18 cellular contexts compared by ENCODE assay signal in the genomic region with DNA sequence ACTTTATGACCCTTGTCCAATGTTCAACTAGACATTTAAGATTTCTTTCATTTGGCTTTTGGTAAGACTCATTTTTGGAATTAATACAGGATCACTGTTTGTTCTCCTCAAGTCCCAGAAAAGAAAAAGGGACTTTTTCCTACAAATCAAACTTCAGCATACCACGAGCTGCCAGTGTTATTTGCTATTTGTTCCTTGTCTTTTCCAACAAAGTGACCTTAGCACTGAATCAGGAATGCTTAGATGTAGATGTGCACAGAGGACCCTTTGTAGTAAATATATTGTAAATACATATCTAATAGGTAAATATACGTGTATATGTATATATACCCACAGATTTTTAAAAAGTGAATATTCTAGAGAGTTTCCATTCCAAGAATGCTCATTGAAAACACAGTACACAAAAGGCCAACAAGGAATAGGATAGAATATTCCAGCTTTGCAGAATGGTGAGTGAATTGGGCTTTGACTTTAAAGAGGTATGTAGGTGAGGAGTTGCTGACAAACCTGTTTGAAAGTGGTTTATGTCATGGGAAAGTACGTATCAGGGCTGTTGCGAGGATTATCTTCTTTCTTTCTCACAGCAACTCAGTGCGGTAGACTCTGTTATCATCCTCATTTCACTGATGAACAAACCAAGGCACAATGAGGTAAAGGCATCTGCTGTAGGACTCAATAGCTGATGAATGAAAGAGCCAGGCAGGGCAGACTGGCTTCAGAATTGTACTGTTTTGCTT.
DNase-seq lines count a peak whose midpoint lies in the region; ATAC-seq, FAIRE-seq and TF ChIP-seq lines count a peak whose summit lies in the region.
"Had no signal": no experiment of that assay in that cellular context is flagged by ENCODE, and none has a peak within 500 bp of the region (broad histone marks: within the 10 kb centered on the region; RNA-seq: fewer than 3 reads in every experiment).

No MANE protein-coding gene starts in this region.

- no peaks in the 10 kb centered on the region for H4K20me1 ChIP-seq in H9 (ENCODE audit: control insufficient read depth, insufficient read depth, insufficient read length)
- peaks cover 30% of the 10 kb centered on the region for H4K20me1 ChIP-seq in keratinocyte (ENCODE audit: control insufficient read depth, extremely low read depth, insufficient read depth, low read length)

- peaks cover 42 to 56% of the 10 kb centered on the region in 2 experiments for H3K4me1 Mint-ChIP-seq in H9
- H3K4me1 Mint-ChIP-seq: CD4-positive, CD25-positive, alpha-beta regulatory T cell had no signal

- no peak overlapping the region for H2BK20ac ChIP-seq in H9 (ENCODE audit: low read depth, low read length, poor library complexity, severe bottlenecking)

- H2BK120ac ChIP-seq in H9 (ENCODE audit: low read depth, low read length, poor library complexity, severe bottlenecking) (no peak overlapping the region), trophoblast cell (ENCODE audit: insufficient read depth, low read length, poor library complexity) (no peak overlapping the region)

- H3K4me3 Mint-ChIP-seq in H9 = no peak overlapping the region
- H3K4me3 Mint-ChIP-seq: CD4-positive, CD25-positive, alpha-beta regulatory T cell had no signal

- H2BK12ac ChIP-seq in H9 (ENCODE audit: insufficient read length, low read depth, low read length) = no peak overlapping the region
- no peak overlapping the region for H2BK12ac ChIP-seq in trophoblast cell (ENCODE audit: low read length)

- BruUV-seq in Panc1 (replicated peaks; lab: Mats Ljungman, UMichigan) = no TSS peak

- POLR2A ChIA-PET in Panc1 (lab: Charles Lee) = interaction anchor here (0.6 kb wide), 1 partner anchor 301 kb away, joined by 6 read pairs; no protein-coding TSS in a partner anchor

- peaks cover 4% of the 10 kb centered on the region for H3K9me1 ChIP-seq in keratinocyte (ENCODE audit: control insufficient read depth, extremely low read depth, insufficient read depth, low read length)

- H3K27me3 Mint-ChIP-seq in H9 (ENCODE audit: low read depth) = no peaks in the 10 kb centered on the region

- no peak overlapping the region for H4K91ac ChIP-seq in H9 (ENCODE audit: insufficient read length, low read depth, low read length)
- H4K91ac ChIP-seq in trophoblast cell (ENCODE audit: low read depth, low read length) = no peak overlapping the region

- H3K23me2 ChIP-seq in H9 (ENCODE audit: insufficient read length, low read depth, low read length, poor library complexity, severe bottlenecking) = no peaks in the 10 kb centered on the region

- peak overlapping the region in 1 of 3 experiments; percentile 29; a peak in 1 of 7 replicates for H3K27ac Mint-ChIP-seq in H9
- H3K27ac Mint-ChIP-seq: CD4-positive, CD25-positive, alpha-beta regulatory T cell had no signal

- H3K18ac ChIP-seq in H9 (ENCODE audit: insufficient read length, low read depth, low read length) (no peak overlapping the region), trophoblast cell (ENCODE audit: low read length) (no peak overlapping the region)

- H3K4me3 ChIP-seq in Panc1 (ENCODE audit: low read depth in 2 of 2, low read length in 2 of 2) (no peak overlapping the region), keratinocyte (ENCODE audit: control insufficient read depth in 2 of 3, extremely low read depth in 1 of 3, insufficient read depth in 2 of 3, low read depth in 1 of 3, low read length in 3 of 3) (no peak overlapping the region), trophoblast cell (ENCODE audit: low read depth, low read length) (no peak overlapping the region)
- H3K4me3 ChIP-seq: K562, SK-N-MC had no signal

- no peak overlapping the region for H2AFZ ChIP-seq in H9 (ENCODE audit: low read length)
- H2AFZ ChIP-seq in keratinocyte (ENCODE audit: control insufficient read depth, low read length) = no peak overlapping the region
- no peak overlapping the region for H2AFZ ChIP-seq in trophoblast cell (ENCODE audit: insufficient read depth, low read length, poor library complexity)

- H3K9ac ChIP-seq in H9 (ENCODE audit: extremely low read depth, insufficient read length, low read length) (no peak overlapping the region), keratinocyte (ENCODE audit: control insufficient read depth, extremely low read depth, insufficient read depth, low read length) (peak overlapping the region; percentile 31), trophoblast cell (ENCODE audit: low read length) (no peak overlapping the region)

- dilution Hi-C loops in keratinocyte (cut with MboI; ENCODE audit: extremely low pct_ligation_motif_present, low sequenced_read_pairs) = no loop called here

- 0 out of 2 replicates have a peak overlapping the region, but pooled peaks have one; percentile 40 for H2BK15ac ChIP-seq in H9 (ENCODE audit: low read depth, low read length)

- no CpG with 5 or more reads among the region's 5 CpGs for WGBS in H9 (ENCODE audit: extremely low coverage, insufficient read length, low lambda C conversion rate)
- no CpG with 5 or more reads among the region's 5 CpGs for WGBS in trophoblast cell (ENCODE audit: extremely low coverage, insufficient coverage, insufficient read length)

- H3K23ac ChIP-seq in H9 (ENCODE audit: insufficient read length, low read depth, low read length) = no peak overlapping the region
- no peak overlapping the region for H3K23ac ChIP-seq in trophoblast cell (ENCODE audit: low read length)

- intact Hi-C loops in Panc1 (cut with micrococcal nuclease; ENCODE audit: unreplicated experiment) = no loop called here

- H2BK5ac ChIP-seq in H9 (ENCODE audit: insufficient read length, low read length) = no peak overlapping the region
- H2BK5ac ChIP-seq in trophoblast cell (ENCODE audit: low read depth, low read length, poor library complexity) = no peak overlapping the region

- H3K9me3 ChIP-seq in H9 (ENCODE audit: control insufficient read depth, low read depth, low read length) (no peaks in the 10 kb centered on the region), Panc1 (ENCODE audit: control insufficient read depth, insufficient read depth, low read depth, low read length) (no peaks in the 10 kb centered on the region), keratinocyte (ENCODE audit: control insufficient read depth, low read depth, low read length) (no peaks in the 10 kb centered on the region), trophoblast cell (ENCODE audit: insufficient read depth, low read depth, low read length) (no peaks in the 10 kb centered on the region)

- H3K4me2 ChIP-seq in H9 (ENCODE audit: insufficient read depth, insufficient read length, low read length) = no peak overlapping the region
- H3K4me2 ChIP-seq in keratinocyte (ENCODE audit: control insufficient read depth, extremely low read depth, insufficient read depth, low read depth, low read length) = peak overlapping the region; percentile 36
- H3K4me2 ChIP-seq in trophoblast cell (ENCODE audit: low read length) = no peak overlapping the region

- no peaks in the 10 kb centered on the region; the same call in 1 of the 2 replicates for H3K36me3 ChIP-seq in Panc1 (ENCODE audit: control insufficient read depth, insufficient read depth, low read length)
- H3K36me3 ChIP-seq in keratinocyte (ENCODE audit: control insufficient read depth in 2 of 2, extremely low read depth in 1 of 2, insufficient read depth in 2 of 2, low read length in 2 of 2) = peaks cover 7 to 24% of the 10 kb centered on the region in 2 experiments
- peaks cover 2 to 3% of the 10 kb centered on the region in 2 experiments for H3K36me3 ChIP-seq in trophoblast cell (ENCODE audit: control insufficient read depth in 1 of 2, insufficient read depth in 2 of 2, low read length in 2 of 2)

- H4K8ac ChIP-seq in H9 (replicated peaks; ENCODE audit: insufficient read length, low read depth, low read length) (no peak overlapping the region), trophoblast cell (ENCODE audit: low read depth, low read length) (no peak overlapping the region)

- no peak for ATAC-seq in Panc1
- ATAC-seq: K562 had no signal

- H3K79me1 ChIP-seq in H9 (ENCODE audit: insufficient read depth, low read depth, low read length, poor library complexity, severe bottlenecking) (no peaks in the 10 kb centered on the region), trophoblast cell (ENCODE audit: low read length) (peaks cover 9% of the 10 kb centered on the region)

- H4K5ac ChIP-seq in H9 (ENCODE audit: insufficient read length, low read depth, low read length) = no peak overlapping the region

- H3K56ac ChIP-seq in H9 (ENCODE audit: insufficient read length, low read depth, low read length) = no peak overlapping the region

- DNase-seq in H9 = no peak
- no peak for DNase-seq in Panc1 (ENCODE audit: low read depth, low spot score)
- DNase-seq in keratinocyte (ENCODE audit: low read depth, low spot score) = no peak
- DNase-seq in trophoblast cell = peak; percentile 66 to 83
- DNase-seq in RPMI8226 = no peak
- no peak for DNase-seq in UCSD-AML1 (lab: John Stamatoyannopoulos, UW; ENCODE audit: unreplicated experiment)
- DNase-seq in NAMALWA (ENCODE audit: low spot score) = no peak
- DNase-seq: CD4-positive, CD25-positive, alpha-beta regulatory T cell; DMS53; MV-4-11; NCI-H1417 treated with DMSO at 0.1 percent for 48 hours; NCI-H2029; NCI-H2171 treated with DMSO at 0.1 percent for 48 hours; NCI-H446 treated with DMSO at 0.1 percent for 48 hours; NCI-H748 treated with DMSO at 0.1 percent for 48 hours had no signal

- H3K27ac ChIP-seq in H9 (ENCODE audit: insufficient read length, low read depth, low read length) = no peak overlapping the region
- peak overlapping the region; percentile 100 for H3K27ac ChIP-seq in Panc1 (ENCODE audit: low read length)
- peak overlapping the region; percentile 58 for H3K27ac ChIP-seq in keratinocyte (ENCODE audit: control insufficient read depth, insufficient read depth, low read length)
- peak overlapping the region; percentile 2 for H3K27ac ChIP-seq in trophoblast cell (ENCODE audit: low read depth, low read length)
- H3K27ac ChIP-seq: SK-N-MC had no signal

- no peaks in the 10 kb centered on the region for H3K9me3 Mint-ChIP-seq in H9

- no peak overlapping the region for H3T11ph ChIP-seq in H9 (ENCODE audit: low read length)

- H3K4me1 ChIP-seq in H9 (ENCODE audit: insufficient read depth, low read length) (peaks cover 17% of the 10 kb centered on the region; the same call in 1 of the 2 replicates), Panc1 (ENCODE audit: control insufficient read depth, insufficient read depth, low read length) (peaks cover 84% of the 10 kb centered on the region), keratinocyte (ENCODE audit: control insufficient read depth, extremely low read depth, insufficient read depth, low read length) (peaks cover 69% of the 10 kb centered on the region), trophoblast cell (ENCODE audit: control insufficient read depth in 1 of 2, insufficient read depth in 2 of 2, low read length in 2 of 2) (peaks cover 12 to 20% of the 10 kb centered on the region in 2 experiments)

- H3K79me2 ChIP-seq in H9 (ENCODE audit: insufficient read depth, low read length) (no peaks in the 10 kb centered on the region), keratinocyte (ENCODE audit: control insufficient read depth, insufficient read depth, low read length) (peaks cover 67% of the 10 kb centered on the region), trophoblast cell (ENCODE audit: control insufficient read depth, insufficient read depth, low read length, poor library complexity) (no peaks in the 10 kb centered on the region)

- H2AK5ac ChIP-seq in H9 (ENCODE audit: insufficient read length, low read length) (no peak overlapping the region), trophoblast cell (ENCODE audit: low read length) (no peak overlapping the region)

- H3K27me3 ChIP-seq in H9 (ENCODE audit: insufficient read depth, low read length) = no peaks in the 10 kb centered on the region
- no peaks in the 10 kb centered on the region for H3K27me3 ChIP-seq in Panc1 (ENCODE audit: control insufficient read depth, insufficient read depth, low read length)
- H3K27me3 ChIP-seq in keratinocyte (ENCODE audit: control insufficient read depth, extremely low read depth, insufficient read depth, low read length) = no peaks in the 10 kb centered on the region
- no peaks in the 10 kb centered on the region for H3K27me3 ChIP-seq in trophoblast cell (ENCODE audit: insufficient read depth, low read length)

- H3K36me3 Mint-ChIP-seq in H9 (ENCODE audit: insufficient read depth in 1 of 3, low read depth in 3 of 3) = peaks cover 4 to 7% (median 5%) of the 10 kb centered on the region in 3 experiments; a peak in 5 of 7 replicates
- H3K36me3 Mint-ChIP-seq: CD4-positive, CD25-positive, alpha-beta regulatory T cell had no signal

- H3K4ac ChIP-seq in H9 (ENCODE audit: low read depth, low read length) (no peak overlapping the region), trophoblast cell (ENCODE audit: low read depth, low read length) (no peak overlapping the region)

- in situ Hi-C loops in Panc1 (cut with HindIII; ENCODE audit: low pct_unique_long_range_greater_than_20kb, low sequenced_read_pairs) = no loop called here

- no peak for FAIRE-seq in keratinocyte (lab: Jason Lieb, UNC)
- FAIRE-seq: H54, K562 had no signal

- no peak overlapping the region for H4K12ac ChIP-seq in trophoblast cell (ENCODE audit: low read depth, low read length)

- H3K14ac ChIP-seq in H9 (ENCODE audit: insufficient read depth, low read length) (no peak overlapping the region), trophoblast cell (ENCODE audit: low read length) (no peak overlapping the region)

- TF ChIP-seq CTCF in H9 (conservative IDR thresholded peaks at IDR 0.05) = no peak
- no peak for TF ChIP-seq CTCF in Panc1 (IDR thresholded peaks at IDR 0.05)
- no peak for TF ChIP-seq CTCF in keratinocyte (optimal IDR thresholded peaks at IDR 0.05 in 1 of 3, IDR thresholded peaks at IDR 0.05 in 1 of 3, conservative IDR thresholded peaks at IDR 0.05 in 1 of 3; ENCODE audit: extremely low read depth in 1 of 3, insufficient read depth in 2 of 3, low read length in 3 of 3)

- CTCF ChIA-PET in Panc1 (lab: Charles Lee) = no interaction called here

Comparison
In these comparisons a context has a peak if more than half of its experiments do, and no peak if none do; other contexts are left out.
1. DNase-seq: peak in trophoblast cell (2 of 2); none in H9 (single experiment), Panc1 (single experiment), keratinocyte (single experiment), RPMI8226 (single experiment), UCSD-AML1 (single experiment) and NAMALWA (single experiment).